Comparison of ENCODE assay signal across 12 cellular contexts in genomic region chr12:21823581-21823980, GRCh38. TPM values are rescaled to one million over a fixed set of nuclear protein-coding genes. Genes with fewer than 3 reads are reported as not detected.
A peak's percentile ranks its signal among the peaks of the same experiment; 100 is the strongest.
DNase-seq lines count a peak whose midpoint lies in the region; ATAC-seq, FAIRE-seq and TF ChIP-seq lines count a peak whose summit lies in the region.
"Had no signal": no experiment of that assay in that cellular context is flagged by ENCODE, and none has a peak within 500 bp of the region (broad histone marks: within the 10 kb centered on the region; RNA-seq: fewer than 3 reads in every experiment).

No MANE protein-coding gene starts in this region.

- in situ Hi-C loops in HepG2 (cut with HindIII; ENCODE audit: extremely low pct_ligation_motif_present, low pct_unique_long_range_greater_than_20kb) = no loop called here

- TF ChIP-seq EP300 in HepG2 (IDR thresholded peaks at IDR 0.05; ENCODE audit: low read depth in 2 of 2, low read length in 2 of 2) = no peak
- TF ChIP-seq EP300 in HepG2 (CRISPR knock-in tag; IDR thresholded peaks at IDR 0.05; ENCODE audit: borderline replicate concordance) = no peak

- DNase-seq in HepG2 (ENCODE audit: low spot score) (no peak), hypothalamus (lab: John Stamatoyannopoulos, UW) (peak in 31 of 51 donors; percentile 2 to 70 (median 27)), posterior vena cava (ENCODE audit: low spot score) (peak; percentile 93), GOT3 (lab: John Stamatoyannopoulos, UW) (no peak), CD1c-positive myeloid dendritic cell (ENCODE audit: extremely low spot score) (no peak), inferior parietal cortex (ENCODE audit: extremely low spot score) (no peak), KG1 (lab: John Stamatoyannopoulos, UW) (no peak)
- DNase-seq: 8988T, NCI-H1092 had no signal

- TF ChIP-seq POLR2A in HepG2 (IDR thresholded peaks at IDR 0.05; ENCODE audit: insufficient read depth in 1 of 2, low read depth in 2 of 2, low read length in 2 of 2) = no peak

- intact Hi-C loops in HepG2 (cut with micrococcal nuclease; ENCODE audit: unreplicated experiment) = no loop called here
- intact Hi-C loops in posterior vena cava (cut with DNase I) = loop anchor here in 1 of 2 donors (10.0 kb wide), 1 partner anchor 49 kb away; the partner anchor contains the start of gene KCNJ8

- H3K27ac ChIP-seq in liver (ENCODE audit: low read depth in 1 of 2, low read length in 2 of 2) (peak overlapping the region; percentile 76 to 78), HepG2 (ENCODE audit: extremely low read length, insufficient read depth, low read length) (no peak overlapping the region)

- POLR2A ChIA-PET in HepG2 (lab: Yijun Ruan, JAX) = no interaction called here

- no peaks in the 10 kb centered on the region for H3K9me3 ChIP-seq in liver (ENCODE audit: control insufficient read depth in 4 of 4, low read length in 3 of 4)
- no peaks in the 10 kb centered on the region for H3K9me3 ChIP-seq in HepG2 (ENCODE audit: low read length)

- peak; percentile 48 to 63 for TF ChIP-seq RAD21 in liver (IDR thresholded peaks at IDR 0.05)
- TF ChIP-seq RAD21 in HepG2 (CRISPR knock-in tag; IDR thresholded peaks at IDR 0.05) = no peak

- no TSS peak for BruUV-seq in HepG2 (replicated peaks; lab: Mats Ljungman, UMichigan)

- TF ChIP-seq CTCF in liver (IDR thresholded peaks at IDR 0.05; ENCODE audit: low read depth, low read length, missing input control) = no peak
- TF ChIP-seq CTCF in HepG2 (CRISPR knock-in tag; IDR thresholded peaks at IDR 0.05) = no peak

- no peaks in the 10 kb centered on the region for H3K79me2 ChIP-seq in HepG2 (ENCODE audit: insufficient read depth, low read length)

- 30% methylated on average over 8 of the region's 8 CpGs for WGBS in liver
- 74% methylated on average over 8 of the region's 8 CpGs for WGBS in HepG2 (ENCODE audit: low lambda C conversion rate)

- H3K27me3 ChIP-seq in liver (ENCODE audit: control insufficient read depth in 4 of 4, insufficient read depth in 4 of 4, low read length in 3 of 4) (no peaks in the 10 kb centered on the region), HepG2 (ENCODE audit: control insufficient read depth in 1 of 2, insufficient read depth in 2 of 2, low read length in 2 of 2) (no peaks in the 10 kb centered on the region; a peak in 1 of 5 replicates)

- no peak overlapping the region for H3K4me2 ChIP-seq in HepG2 (ENCODE audit: low read depth, low read length)

- H3K4me1 ChIP-seq in liver (ENCODE audit: control insufficient read depth in 4 of 4, insufficient read depth in 4 of 4, low read length in 3 of 4) (peaks cover 4 to 63% (median 46%) of the 10 kb centered on the region in 4 donors), HepG2 (ENCODE audit: insufficient read depth, low read length) (0 out of 2 replicates have a peak, but pooled peaks cover 11% of the 10 kb centered on the region)

- no peaks in the 10 kb centered on the region for H3K36me3 ChIP-seq in liver (ENCODE audit: control insufficient read depth in 4 of 4, insufficient read depth in 3 of 4, low read depth in 1 of 4, low read length in 3 of 4)
- no peaks in the 10 kb centered on the region for H3K36me3 ChIP-seq in HepG2 (replicated peaks in 1 of 2; ENCODE audit: control insufficient read depth in 1 of 2, insufficient read depth in 2 of 2, low read length in 2 of 2)

- no peak overlapping the region for H2AFZ ChIP-seq in HepG2 (ENCODE audit: low read length)

- no peaks in the 10 kb centered on the region for H4K20me1 ChIP-seq in HepG2 (ENCODE audit: insufficient read depth, low read length)

- ATAC-seq in HepG2 = no peak
- ATAC-seq: Panc1 had no signal

- H3K9ac ChIP-seq in liver (ENCODE audit: low read depth in 1 of 2, low read length in 2 of 2) (peak overlapping the region in 1 of 2 donors; percentile 69), HepG2 (ENCODE audit: insufficient read depth, low read depth, low read length) (no peak overlapping the region)

- CTCF ChIA-PET in HepG2 (lab: Yijun Ruan, JAX; ENCODE audit: low intra/inter-chr PET ratio, low total read pairs) = no interaction called here

- FAIRE-seq in HepG2 (lab: Jason Lieb, UNC) = no peak

- H3K4me3 ChIP-seq in liver (ENCODE audit: low read depth in 1 of 3, low read length in 3 of 3) (peak overlapping the region in 2 of 3 donors; percentile 37 to 43), HepG2 (replicated peaks in 1 of 3; ENCODE audit: insufficient read depth in 1 of 3, low read depth in 2 of 3, low read length in 3 of 3) (no peak overlapping the region)

TF ChIP-seq in liver, 16 proteins besides CTCF, POLR2A, EP300 and RAD21 (continues in another document):
- TF ChIP-seq EGR1 (IDR thresholded peaks at IDR 0.05; ENCODE audit: low read depth in 2 of 2) = no peak
- TF ChIP-seq JUND (IDR thresholded peaks at IDR 0.05) = peak; percentile 28 to 46
- TF ChIP-seq SP1 (IDR thresholded peaks at IDR 0.05) = peak; percentile 61
- TF ChIP-seq TAF1 (conservative IDR thresholded peaks at IDR 0.05) = peak; percentile 60

TF ChIP-seq in HepG2, 621 proteins besides CTCF, POLR2A, EP300 and RAD21 (continues in another document):
- TF ChIP-seq ZNF543 (CRISPR knock-in tag; IDR thresholded peaks at IDR 0.05) (no peak), ZNF564 (CRISPR knock-in tag; IDR thresholded peaks at IDR 0.05) (no peak), FOXK2 (IDR thresholded peaks at IDR 0.05) (no peak), ZBTB25 (CRISPR knock-in tag; IDR thresholded peaks at IDR 0.05) (no peak), TOPORS (CRISPR knock-in tag; IDR thresholded peaks at IDR 0.05) (no peak), MYNN (CRISPR knock-in tag; IDR thresholded peaks at IDR 0.05; ENCODE audit: low read depth) (no peak), MIXL1 (CRISPR knock-in tag; IDR thresholded peaks at IDR 0.05) (no peak), PRPF4 (IDR thresholded peaks at IDR 0.05; ENCODE audit: low read depth, low read length, poor library complexity, severe bottlenecking) (no peak), ZNF569 (CRISPR knock-in tag; IDR thresholded peaks at IDR 0.05; ENCODE audit: borderline replicate concordance) (no peak), ZNF414 (CRISPR knock-in tag; IDR thresholded peaks at IDR 0.05) (no peak)
- TF ChIP-seq, protein P1, sequence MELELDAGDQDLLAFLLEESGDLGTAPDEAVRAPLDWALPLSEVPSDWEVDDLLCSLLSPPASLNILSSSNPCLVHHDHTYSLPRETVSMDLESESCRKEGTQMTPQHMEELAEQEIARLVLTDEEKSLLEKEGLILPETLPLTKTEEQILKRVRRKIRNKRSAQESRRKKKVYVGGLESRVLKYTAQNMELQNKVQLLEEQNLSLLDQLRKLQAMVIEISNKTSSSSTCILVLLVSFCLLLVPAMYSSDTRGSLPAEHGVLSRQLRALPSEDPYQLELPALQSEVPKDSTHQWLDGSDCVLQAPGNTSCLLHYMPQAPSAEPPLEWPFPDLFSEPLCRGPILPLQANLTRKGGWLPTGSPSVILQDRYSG (CRISPR knock-in tag; IDR thresholded peaks at IDR 0.05) = no peak

RNA-seq across cellular contexts. Expression of gene KCNJ8, which starts 49.1 kb away (rescaled TPM):
- total RNA-seq in liver (10 to 100 TPM; 10.9 to 44.2 TPM), HepG2 (2016; rRNA removed; fragmentation: Illumina TruSeq; extraction: Trizol) (not detected in 2 replicates), posterior vena cava (10 to 100 TPM; 30.9 to 32.0 TPM)
- polyA plus RNA-seq in liver (10 to 100 TPM; 24.2 to 30.3 TPM), HepG2 (2011; rRNA removed) (not detected in 2 replicates)
- total RNA-seq in HepG2 (2016; cell fraction: cytosol; rRNA removed; fragmentation: Illumina TruSeq; extraction: Trizol; ENCODE audit: low read depth) = not detected in 2 replicates
- total RNA-seq in HepG2 (2016; cell fraction: insoluble cytoplasmic fraction; rRNA removed; fragmentation: Illumina TruSeq; extraction: Trizol) = not detected in 2 replicates
- not detected in 2 replicates for total RNA-seq in HepG2 (2016; cell fraction: membrane; rRNA removed; fragmentation: Illumina TruSeq; extraction: Trizol)
- total RNA-seq in HepG2 (2016; cell fraction: nucleus; rRNA removed; fragmentation: Illumina TruSeq; extraction: Trizol) = not detected in 2 replicates
- polyA plus RNA-seq in HepG2 (2011; cell fraction: cytosol; rRNA removed) = not detected in 2 replicates
- not detected in 2 replicates for polyA plus RNA-seq in HepG2 (2011; cell fraction: nucleus; rRNA removed)
- polyA plus RNA-seq in HepG2 (2012) = not detected in 2 replicates
- polyA plus RNA-seq in HepG2 (2016; cell fraction: cytosol; fragmentation: Illumina TruSeq; extraction: Trizol; ENCODE audit: low read depth) = not detected in 2 replicates
- not detected in 2 replicates for polyA plus RNA-seq in HepG2 (2016; cell fraction: insoluble cytoplasmic fraction; fragmentation: Illumina TruSeq; extraction: Trizol; ENCODE audit: low read depth)
- not detected in 2 replicates for polyA plus RNA-seq in HepG2 (2016; cell fraction: membrane; fragmentation: Illumina TruSeq; extraction: Trizol; ENCODE audit: low read depth)
- not detected in 2 replicates for polyA plus RNA-seq in HepG2 (2016; cell fraction: nucleus; fragmentation: Illumina TruSeq; extraction: Trizol; ENCODE audit: insufficient read depth, low read depth)
- polyA minus RNA-seq in HepG2 (2011; rRNA and poly(A)+ RNA removed; ENCODE audit: low replicate concordance) = not detected in 2 replicates
- not detected in 2 replicates for polyA minus RNA-seq in HepG2 (2011; cell fraction: cytosol; rRNA and poly(A)+ RNA removed)
- not detected in 2 replicates for polyA minus RNA-seq in HepG2 (2011; cell fraction: nucleus; rRNA and poly(A)+ RNA removed)
- total RNA-seq: HT-29 had no signal

Comparison
In these comparisons a context has a peak if more than half of its experiments do, and no peak if none do; other contexts are left out.
1. H3K4me3 ChIP-seq: peak in liver (2 of 3); none in HepG2 (0 of 3).
2. RNA of gene KCNJ8, which starts 49.1 kb away (total RNA-seq): 10.9 to 44.2 TPM in liver and 30.9 to 32.0 TPM in posterior vena cava; not detected in HepG2; every median in the first group is over 10 times any median in the second.
3. DNase-seq: peak in hypothalamus (31 of 51) and posterior vena cava (single experiment); none in HepG2 (single experiment), GOT3 (single experiment), CD1c-positive myeloid dendritic cell (single experiment), inferior parietal cortex (single experiment) and KG1 (single experiment).